In the genomic region with DNA sequence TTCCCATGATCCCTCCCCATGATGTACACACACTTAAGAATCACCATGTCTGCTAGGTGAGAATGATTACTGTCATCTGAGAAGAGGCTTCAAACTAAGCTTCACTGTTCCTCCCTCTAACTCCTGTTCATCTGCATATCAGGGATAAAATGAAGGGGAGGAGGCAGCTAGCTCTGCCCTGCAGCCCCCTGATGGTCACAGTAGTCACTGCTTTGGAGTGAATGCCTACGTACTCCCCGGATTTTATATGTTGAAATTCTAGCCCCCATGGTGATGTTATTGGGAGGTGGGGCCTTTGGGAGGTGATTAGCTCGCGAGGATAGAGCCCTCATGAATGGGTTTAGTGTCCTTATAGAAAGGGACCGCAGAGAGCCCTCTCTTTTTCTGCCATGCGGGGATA, we compare ENCODE assay signal across 2 cellular contexts.
A peak's percentile ranks its signal among the peaks of the same experiment; 100 is the strongest.
TF ChIP-seq lines count a peak whose summit lies in the region.

No MANE protein-coding gene starts in this region.

TF ChIP-seq in IMR-90, 13 proteins besides CTCF, POLR2A, EP300 and RAD21:
- TF ChIP-seq CEBPB (IDR thresholded peaks at IDR 0.05; ENCODE audit: low read depth, low read length) (no peak), SMC3 (IDR thresholded peaks at IDR 0.05; ENCODE audit: low read depth, low read length) (no peak), BHLHE40 (IDR thresholded peaks at IDR 0.05; ENCODE audit: low read depth, low read length) (no peak), FOS (IDR thresholded peaks at IDR 0.05; ENCODE audit: low read depth, low read length) (no peak), MXI1 (IDR thresholded peaks at IDR 0.05; ENCODE audit: borderline replicate concordance, low read depth, low read length) (no peak), CHD1 (IDR thresholded peaks at IDR 0.05; ENCODE audit: low read depth, low read length) (no peak), RFX5 (IDR thresholded peaks at IDR 0.05; ENCODE audit: low read depth, low read length) (no peak), NFE2L2 (IDR thresholded peaks at IDR 0.05; ENCODE audit: low read depth, low read length) (no peak), RCOR1 (IDR thresholded peaks at IDR 0.05; ENCODE audit: insufficient replicate concordance, low read length) (no peak), MAFK (IDR thresholded peaks at IDR 0.05; ENCODE audit: low read depth, low read length) (no peak), MAZ (IDR thresholded peaks at IDR 0.05; ENCODE audit: borderline replicate concordance, low read depth, low read length) (no peak)
- TF ChIP-seq, protein P1, sequence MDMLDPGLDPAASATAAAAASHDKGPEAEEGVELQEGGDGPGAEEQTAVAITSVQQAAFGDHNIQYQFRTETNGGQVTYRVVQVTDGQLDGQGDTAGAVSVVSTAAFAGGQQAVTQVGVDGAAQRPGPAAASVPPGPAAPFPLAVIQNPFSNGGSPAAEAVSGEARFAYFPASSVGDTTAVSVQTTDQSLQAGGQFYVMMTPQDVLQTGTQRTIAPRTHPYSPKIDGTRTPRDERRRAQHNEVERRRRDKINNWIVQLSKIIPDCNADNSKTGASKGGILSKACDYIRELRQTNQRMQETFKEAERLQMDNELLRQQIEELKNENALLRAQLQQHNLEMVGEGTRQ (IDR thresholded peaks at IDR 0.05; ENCODE audit: low read depth, low read length) = no peak
- TF ChIP-seq, protein P2, sequence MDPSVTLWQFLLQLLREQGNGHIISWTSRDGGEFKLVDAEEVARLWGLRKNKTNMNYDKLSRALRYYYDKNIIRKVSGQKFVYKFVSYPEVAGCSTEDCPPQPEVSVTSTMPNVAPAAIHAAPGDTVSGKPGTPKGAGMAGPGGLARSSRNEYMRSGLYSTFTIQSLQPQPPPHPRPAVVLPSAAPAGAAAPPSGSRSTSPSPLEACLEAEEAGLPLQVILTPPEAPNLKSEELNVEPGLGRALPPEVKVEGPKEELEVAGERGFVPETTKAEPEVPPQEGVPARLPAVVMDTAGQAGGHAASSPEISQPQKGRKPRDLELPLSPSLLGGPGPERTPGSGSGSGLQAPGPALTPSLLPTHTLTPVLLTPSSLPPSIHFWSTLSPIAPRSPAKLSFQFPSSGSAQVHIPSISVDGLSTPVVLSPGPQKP (IDR thresholded peaks at IDR 0.05; ENCODE audit: borderline replicate concordance, low read depth, low read length) = no peak

TF ChIP-seq in H1, 55 proteins besides CTCF, POLR2A, EP300 and RAD21:
- TF ChIP-seq, protein P3, sequence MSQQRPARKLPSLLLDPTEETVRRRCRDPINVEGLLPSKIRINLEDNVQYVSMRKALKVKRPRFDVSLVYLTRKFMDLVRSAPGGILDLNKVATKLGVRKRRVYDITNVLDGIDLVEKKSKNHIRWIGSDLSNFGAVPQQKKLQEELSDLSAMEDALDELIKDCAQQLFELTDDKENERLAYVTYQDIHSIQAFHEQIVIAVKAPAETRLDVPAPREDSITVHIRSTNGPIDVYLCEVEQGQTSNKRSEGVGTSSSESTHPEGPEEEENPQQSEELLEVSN (IDR thresholded peaks at IDR 0.05) = peak; percentile 86; the same call in 1 of the 2 replicates
- TF ChIP-seq TEAD4 (IDR thresholded peaks at IDR 0.05; ENCODE audit: low read depth, low read length) (peak; percentile 14; the same call in 1 of the 2 replicates), RXRA (IDR thresholded peaks at IDR 0.05; ENCODE audit: insufficient read depth, low read depth, low read length) (no peak)
- TF ChIP-seq, protein P4, sequence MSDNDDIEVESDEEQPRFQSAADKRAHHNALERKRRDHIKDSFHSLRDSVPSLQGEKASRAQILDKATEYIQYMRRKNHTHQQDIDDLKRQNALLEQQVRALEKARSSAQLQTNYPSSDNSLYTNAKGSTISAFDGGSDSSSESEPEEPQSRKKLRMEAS (IDR thresholded peaks at IDR 0.05) = 0 out of 2 replicates have a peak, but pooled peaks have one; percentile 38
